In genomic region chr1:117591248-117591647, GRCh38 we compare ENCODE assay signal across 1 cellular context.
TF ChIP-seq lines count a peak whose summit lies in the region.

No MANE protein-coding gene starts in this region.

TF ChIP-seq in HEK293, 187 proteins besides CTCF, POLR2A, EP300 and RAD21 (continued from another document):
- TF ChIP-seq PRDM2 (tag by site-specific recombination; IDR thresholded peaks at IDR 0.05; ENCODE audit: borderline replicate concordance) (no peak), ZNF398 (tag by site-specific recombination; IDR thresholded peaks at IDR 0.05) (peak; percentile 43; the same call in 1 of the 2 replicates)
